Comparison of ENCODE assay signal across 10 cellular contexts in the genomic region with DNA sequence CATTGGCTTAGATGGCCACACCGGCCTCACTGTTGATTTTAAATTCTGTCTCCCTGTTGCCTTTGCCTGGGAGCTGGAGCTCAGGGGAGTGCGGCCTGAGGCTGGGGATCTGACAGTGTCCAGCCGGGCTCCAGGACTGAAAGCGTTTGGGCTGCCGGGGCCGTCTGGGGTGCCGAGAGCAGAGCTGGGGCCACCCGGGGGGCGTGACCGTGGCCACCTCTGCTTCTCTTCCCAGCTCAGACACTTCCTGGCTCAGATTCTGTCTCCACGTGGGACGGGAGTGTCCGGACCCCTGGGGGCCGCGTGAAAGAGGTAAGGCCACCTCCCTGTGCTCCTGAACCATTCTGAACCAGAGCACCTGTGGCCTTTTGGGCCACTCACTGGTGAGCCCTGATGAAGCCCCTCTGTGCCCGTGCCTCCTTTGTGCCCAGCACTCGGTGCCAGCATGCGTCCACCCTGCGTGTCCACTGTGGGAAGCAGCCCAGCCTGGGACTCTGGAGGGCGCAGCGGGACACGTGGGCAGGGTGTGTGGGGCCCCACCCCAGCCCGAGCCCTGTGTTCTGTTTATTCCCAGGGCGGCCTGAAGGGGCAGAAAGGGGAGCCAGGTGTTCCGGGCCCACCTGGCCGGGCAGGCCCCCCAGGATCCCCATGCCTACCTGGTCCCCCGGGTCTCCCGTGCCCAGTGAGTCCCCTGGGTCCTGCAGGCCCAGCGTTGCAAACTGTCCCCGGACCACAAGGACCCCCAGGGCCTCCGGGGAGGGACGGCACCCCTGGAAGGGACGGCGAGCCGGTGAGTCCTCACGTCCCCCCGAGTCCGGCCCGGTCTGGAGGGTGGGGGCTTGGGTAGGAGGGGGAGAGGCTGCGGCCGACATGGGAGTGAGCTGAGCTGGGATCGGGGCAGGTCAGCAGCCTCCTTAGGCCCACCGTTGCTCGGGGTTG.
DNase-seq lines count a peak whose midpoint lies in the region; ATAC-seq and TF ChIP-seq lines count a peak whose summit lies in the region.
"Had no signal": no experiment of that assay in that cellular context is flagged by ENCODE, and none has a peak within 500 bp of the region (broad histone marks: within the 10 kb centered on the region; RNA-seq: fewer than 3 reads in every experiment).

No MANE protein-coding gene starts in this region.

- DNase-seq in HEK293T (ENCODE audit: extremely low spot score) (no peak), heart left ventricle (peak in 1 of 5 donors; percentile 60), HK-2 (ENCODE audit: unreplicated experiment) (no peak), Karpas-422 (no peak)
- no peak for DNase-seq in activated CD8-positive, alpha-beta T cell treated with anti-CD3 and anti-CD28 coated beads, Interleukin-2, amount 10 ng/mL, durations not matched to agents 7 days and 5 days
- DNase-seq in activated effector memory CD4-positive, alpha-beta T cell treated with anti-CD3 and anti-CD28 coated beads, Interleukin-2, amount 50 U/mL, for 16 hours, result no peak
- DNase-seq: cortex of kidney; NK-92 treated with Interleukin-12 subunit alpha and Interleukin-12 subunit beta, amount 100 ng/mL, for 24 hours had no signal

- CTCF ChIA-PET in HEK293T (lab: Yijun Ruan, JAX), result no interaction called here
- CTCF ChIA-PET in activated CD8-positive, alpha-beta T cell treated with anti-CD3 and anti-CD28 coated beads, Interleukin-2, amount 10 ng/mL, durations not matched to agents 7 days and 5 days (lab: Charles Lee), result interaction anchor here (0.8 to 1.7 kb wide), 10 partner anchors 15 to 505 kb away, joined by 3 to 6 read pairs (median 4); no protein-coding TSS in a partner anchor

- WGBS in heart left ventricle, 4 donors, result 74 to 83% (median 78%) methylated on average over 21 to 44 of the region's 44 CpGs

- peak overlapping the region; percentile 35 for H3K4me2 ChIP-seq in skeletal muscle satellite cell (ENCODE audit: low read length)
- H3K4me2 ChIP-seq in Karpas-422 (ENCODE audit: low read depth, low read length, poor library complexity, severe bottlenecking), result no peak overlapping the region

- H3K4me1 Mint-ChIP-seq in activated CD8-positive, alpha-beta T cell treated with anti-CD3 and anti-CD28 coated beads, Interleukin-2, amount 10 ng/mL, durations not matched to agents 7 days and 5 days (ENCODE audit: low read depth), result peaks cover 27% of the 10 kb centered on the region

- POLR2A ChIA-PET in HEK293T (lab: Yijun Ruan, JAX), result no interaction called here
- POLR2A ChIA-PET in activated CD8-positive, alpha-beta T cell treated with anti-CD3 and anti-CD28 coated beads, Interleukin-2, amount 10 ng/mL, durations not matched to agents 7 days and 5 days (lab: Charles Lee), result no interaction called here

- intact Hi-C loops in heart left ventricle (cut with DNase I), result loop anchor here in 4 of 10 donors (2.0 to 10.0 kb wide), 8 partner anchors 60 to 445 kb away; no protein-coding TSS in a partner anchor

- no peaks in the 10 kb centered on the region for H4K20me1 ChIP-seq in Karpas-422 (ENCODE audit: insufficient read depth, low read depth, low read length)

- peaks cover 4 to 68% (median 46%) of the 10 kb centered on the region in 9 donors for H3K36me3 ChIP-seq in heart left ventricle
- no peaks in the 10 kb centered on the region for H3K36me3 ChIP-seq in skeletal muscle satellite cell (ENCODE audit: insufficient read depth, low read length)
- H3K36me3 ChIP-seq in Karpas-422 (ENCODE audit: insufficient read depth, low read length), result no peaks in the 10 kb centered on the region

- no peaks in the 10 kb centered on the region for H3K27me3 Mint-ChIP-seq in activated CD8-positive, alpha-beta T cell treated with anti-CD3 and anti-CD28 coated beads, Interleukin-2, amount 10 ng/mL, durations not matched to agents 7 days and 5 days (ENCODE audit: low read depth)

- H3K79me2 ChIP-seq in Karpas-422 (ENCODE audit: low read length), result no peaks in the 10 kb centered on the region

- H3K9ac ChIP-seq in skeletal muscle satellite cell (ENCODE audit: low read depth, low read length) (no peak overlapping the region), Karpas-422 (ENCODE audit: low read length) (no peak overlapping the region)

- H3K9me2 ChIP-seq in Karpas-422 (replicated peaks; ENCODE audit: insufficient read depth, low read length), result no peaks in the 10 kb centered on the region

- no peaks in the 10 kb centered on the region for H3K9me3 Mint-ChIP-seq in activated CD8-positive, alpha-beta T cell treated with anti-CD3 and anti-CD28 coated beads, Interleukin-2, amount 10 ng/mL, durations not matched to agents 7 days and 5 days (ENCODE audit: insufficient read depth)

- peak overlapping the region; percentile 62 for H3K4me3 Mint-ChIP-seq in activated CD8-positive, alpha-beta T cell treated with anti-CD3 and anti-CD28 coated beads, Interleukin-2, amount 10 ng/mL, durations not matched to agents 7 days and 5 days

- H3K27me3 ChIP-seq in heart left ventricle, result no peaks in the 10 kb centered on the region
- no peaks in the 10 kb centered on the region for H3K27me3 ChIP-seq in skeletal muscle satellite cell (ENCODE audit: control insufficient read depth, insufficient read depth, low read length)
- H3K27me3 ChIP-seq in Karpas-422 (ENCODE audit: low read length), result no peaks in the 10 kb centered on the region

- H2AFZ ChIP-seq in Karpas-422 (ENCODE audit: low read length), result no peak overlapping the region

- H3K4me1 ChIP-seq in heart left ventricle (peaks cover 0 to 42% (median 13%) of the 10 kb centered on the region in 12 donors), skeletal muscle satellite cell (ENCODE audit: control insufficient read depth, insufficient read depth, low read length) (no peaks in the 10 kb centered on the region), Karpas-422 (ENCODE audit: low read length) (no peaks in the 10 kb centered on the region)

- no peak for TF ChIP-seq POLR2A in heart left ventricle (IDR thresholded peaks at IDR 0.05)

- H3K4me3 ChIP-seq in heart left ventricle (peak overlapping the region in 6 of 12 donors; percentile 10 to 44 (median 33)), skeletal muscle satellite cell (ENCODE audit: low read length) (no peak overlapping the region), Karpas-422 (ENCODE audit: low read length) (no peak overlapping the region)

- no peaks in the 10 kb centered on the region for H3K9me3 ChIP-seq in heart left ventricle
- H3K9me3 ChIP-seq in skeletal muscle satellite cell (replicated peaks; ENCODE audit: low read length), result no peaks in the 10 kb centered on the region
- H3K9me3 ChIP-seq in Karpas-422 (ENCODE audit: low read length), result no peaks in the 10 kb centered on the region

- H3K36me3 Mint-ChIP-seq in activated CD8-positive, alpha-beta T cell treated with anti-CD3 and anti-CD28 coated beads, Interleukin-2, amount 10 ng/mL, durations not matched to agents 7 days and 5 days (ENCODE audit: low read depth), result no peaks in the 10 kb centered on the region

- no peak for TF ChIP-seq CTCF in heart left ventricle (IDR thresholded peaks at IDR 0.05)

- H3K27ac ChIP-seq in heart left ventricle, result peak overlapping the region in 7 of 12 donors; percentile 8 to 92 (median 38)
- H3K27ac ChIP-seq in Karpas-422 (ENCODE audit: low read length), result no peak overlapping the region

- ATAC-seq in activated CD8-positive, alpha-beta T cell treated with anti-CD3 and anti-CD28 coated beads, Interleukin-2, amount 10 ng/mL, durations not matched to agents 7 days and 5 days, result no peak
- ATAC-seq in heart left ventricle, result peak in 2 of 4 donors; percentile 2
- no peak for ATAC-seq in GM19324 (IDR thresholded peaks at IDR 0.05; ENCODE audit: low FRiP score, unreplicated experiment)

- H3K27ac Mint-ChIP-seq in activated CD8-positive, alpha-beta T cell treated with anti-CD3 and anti-CD28 coated beads, Interleukin-2, amount 10 ng/mL, durations not matched to agents 7 days and 5 days, result peak overlapping the region; percentile 92

TF ChIP-seq in HEK293T, 16 proteins besides CTCF, POLR2A, EP300 and RAD21:
- 0 out of 2 replicates have a peak, but pooled peaks have one; percentile 48 for TF ChIP-seq HDGF (IDR thresholded peaks at IDR 0.05; ENCODE audit: borderline replicate concordance)
- TF ChIP-seq SP1 (IDR thresholded peaks at IDR 0.05), result no peak
- TF ChIP-seq PKNOX1 (IDR thresholded peaks at IDR 0.05), result no peak
- no peak for TF ChIP-seq ELF4 (IDR thresholded peaks at IDR 0.05)
